Comparison of ENCODE assay signal across 8 cellular contexts in genomic region chr5:140042551-140043507, GRCh38. TPM values are rescaled to one million over a fixed set of nuclear protein-coding genes. Genes with fewer than 3 reads are reported as not detected.
DNase-seq lines count a peak whose midpoint lies in the region; TF ChIP-seq lines count a peak whose summit lies in the region.

NRG2 (minus strand) TSS chr5:140043299.

- no peak within 1 kb of the TSS for H3K27ac Mint-ChIP-seq in H9

- H3K27ac ChIP-seq in H9 (ENCODE audit: insufficient read length, low read depth, low read length) (no peak within 1 kb of the TSS), MM.1S (ENCODE audit: low read length) (no peak within 1 kb of the TSS), WERI-Rb-1 (peak within 1 kb of the TSS; percentile 43; the same call in 1 of the 2 replicates), spleen (peak within 1 kb of the TSS in 7 of 8 donors; percentile 63 to 81 (median 76))

- peaks cover 0 to 2% (median 0%) of the 10 kb centered on the region in 3 experiments; a peak in 1 of 7 replicates for H3K36me3 Mint-ChIP-seq in H9 (ENCODE audit: insufficient read depth in 1 of 3, low read depth in 3 of 3)

- no peak within 1 kb of the TSS for H3K56ac ChIP-seq in H9 (ENCODE audit: insufficient read length, low read depth, low read length)

- H3F3A ChIP-seq in MM.1S (ENCODE audit: insufficient read depth, low read length): peaks cover 23% of the 10 kb centered on the region

- no peak within 1 kb of the TSS for H2BK5ac ChIP-seq in H9 (ENCODE audit: insufficient read length, low read length)

- no peaks in the 10 kb centered on the region for H3K9me2 ChIP-seq in MM.1S (replicated peaks; ENCODE audit: insufficient read depth, low read length)

- DNase-seq in H9 (peak; percentile 89), MM.1S (peak; percentile 60), WERI-Rb-1 (peak; percentile 87), cardiac fibroblast (ENCODE audit: low read depth in 2 of 2) (peak; percentile 45 to 53), inferior parietal cortex (ENCODE audit: extremely low spot score) (peak; percentile 67), spleen (peak; percentile 88), mesenteric fat pad (ENCODE audit: low spot score) (no peak)

- no peak for TF ChIP-seq POLR2A in spleen (IDR thresholded peaks at IDR 0.05)

- no peak within 1 kb of the TSS for H2BK15ac ChIP-seq in H9 (ENCODE audit: low read depth, low read length)

- H3T11ph ChIP-seq in H9 (ENCODE audit: low read length): no peak within 1 kb of the TSS

- WGBS in H9 (ENCODE audit: extremely low coverage, insufficient read length, low lambda C conversion rate): no CpG with 5 or more reads among the region's 91 CpGs
- 1 to 3% (median 1%) methylated on average over 15 to 91 of the region's 91 CpGs for WGBS in spleen, 5 donors

- H3K18ac ChIP-seq in H9 (ENCODE audit: insufficient read length, low read depth, low read length): no peak within 1 kb of the TSS

- H3K9ac ChIP-seq in H9 (ENCODE audit: extremely low read depth, insufficient read length, low read length): no peak within 1 kb of the TSS
- H3K9ac ChIP-seq in MM.1S (ENCODE audit: low read length): peak within 1 kb of the TSS; percentile 12; the same call in 1 of the 2 replicates

- no peak within 1 kb of the TSS for H2BK120ac ChIP-seq in H9 (ENCODE audit: low read depth, low read length, poor library complexity, severe bottlenecking)

- no peak within 1 kb of the TSS for H3K23ac ChIP-seq in H9 (ENCODE audit: insufficient read length, low read depth, low read length)

- peaks cover 0 to 4% of the 10 kb centered on the region in 2 experiments; a peak in 2 of 5 replicates for H3K9me3 Mint-ChIP-seq in H9

- H2BK12ac ChIP-seq in H9 (ENCODE audit: insufficient read length, low read depth, low read length): no peak within 1 kb of the TSS

- no peak within 1 kb of the TSS for H2BK20ac ChIP-seq in H9 (ENCODE audit: low read depth, low read length, poor library complexity, severe bottlenecking)

- H4K91ac ChIP-seq in H9 (ENCODE audit: insufficient read length, low read depth, low read length): no peak within 1 kb of the TSS

- intact Hi-C loops in spleen (cut with DNase I; ENCODE audit: low total_unique reads): no loop called here

- peaks cover 95% of the 10 kb centered on the region for H3K27me3 Mint-ChIP-seq in H9 (ENCODE audit: low read depth)

- H3K27me3 ChIP-seq in H9 (ENCODE audit: insufficient read depth, low read length): peaks cover 29% of the 10 kb centered on the region; the same call in 1 of the 2 replicates
- H3K27me3 ChIP-seq in MM.1S (replicated peaks; ENCODE audit: insufficient read depth, low read length): no peaks in the 10 kb centered on the region; the same call in 1 of the 2 replicates
- no peaks in the 10 kb centered on the region for H3K27me3 ChIP-seq in WERI-Rb-1 (ENCODE audit: insufficient read depth, low read depth, severe bottlenecking)
- H3K27me3 ChIP-seq in spleen (replicated peaks in 1 of 7): peaks cover 3 to 74% (median 29%) of the 10 kb centered on the region in 7 donors

- H2AFZ ChIP-seq in H9 (ENCODE audit: low read length) (no peak within 1 kb of the TSS), MM.1S (ENCODE audit: low read length) (peak within 1 kb of the TSS; percentile 83)

- peaks cover 13% of the 10 kb centered on the region for H3K23me2 ChIP-seq in H9 (ENCODE audit: insufficient read length, low read depth, low read length, poor library complexity, severe bottlenecking)

- no peaks in the 10 kb centered on the region for H3K36me3 ChIP-seq in MM.1S (replicated peaks; ENCODE audit: insufficient read depth, low read length)
- no peaks in the 10 kb centered on the region for H3K36me3 ChIP-seq in WERI-Rb-1
- H3K36me3 ChIP-seq in spleen: no peaks in the 10 kb centered on the region

- H3K4me2 ChIP-seq in H9 (ENCODE audit: insufficient read depth, insufficient read length, low read length) (peak within 1 kb of the TSS; percentile 42), MM.1S (ENCODE audit: low read depth, low read length) (peak within 1 kb of the TSS; percentile 95)

- H4K5ac ChIP-seq in H9 (ENCODE audit: insufficient read length, low read depth, low read length): no peak within 1 kb of the TSS

- peak within 1 kb of the TSS; percentile 83 for H3K4me3 ChIP-seq in GM08714 (ENCODE audit: low read length)
- peak within 1 kb of the TSS; percentile 83 for H3K4me3 ChIP-seq in MM.1S (ENCODE audit: low read length)
- H3K4me3 ChIP-seq in WERI-Rb-1 (ENCODE audit: low read depth, low read length): peak within 1 kb of the TSS; percentile 72
- H3K4me3 ChIP-seq in cardiac fibroblast (replicated peaks in 1 of 2; ENCODE audit: low read depth in 2 of 2, low read length in 2 of 2): peak within 1 kb of the TSS; percentile 60 to 62
- peak within 1 kb of the TSS; percentile 43 to 76 (median 62) for H3K4me3 ChIP-seq in spleen

- H3K4me3 Mint-ChIP-seq in H9: peak within 1 kb of the TSS; percentile 65 to 83

- H4K20me1 ChIP-seq in H9 (ENCODE audit: control insufficient read depth, insufficient read depth, insufficient read length) (no peaks in the 10 kb centered on the region), MM.1S (ENCODE audit: insufficient read depth, low read length) (no peaks in the 10 kb centered on the region)

- H3K4me1 Mint-ChIP-seq in H9: peaks cover 15 to 25% of the 10 kb centered on the region in 2 experiments

- H3K4ac ChIP-seq in H9 (ENCODE audit: low read depth, low read length): no peak within 1 kb of the TSS

- H4K8ac ChIP-seq in H9 (replicated peaks; ENCODE audit: insufficient read length, low read depth, low read length): no peak within 1 kb of the TSS

- no peak within 1 kb of the TSS for H2AK5ac ChIP-seq in H9 (ENCODE audit: insufficient read length, low read length)

- peak; percentile 66 for TF ChIP-seq CTCF in H9 (conservative IDR thresholded peaks at IDR 0.05)
- TF ChIP-seq CTCF in MM.1S (IDR thresholded peaks at IDR 0.05; ENCODE audit: low read length): peak; percentile 63
- peak; percentile 77 for TF ChIP-seq CTCF in WERI-Rb-1 (IDR thresholded peaks at IDR 0.05; ENCODE audit: low read depth, low read length)
- TF ChIP-seq CTCF in cardiac fibroblast (IDR thresholded peaks at IDR 0.05; ENCODE audit: low read depth, low read length): peak; percentile 58
- TF ChIP-seq CTCF in spleen (IDR thresholded peaks at IDR 0.05 in 8 of 11, conservative IDR thresholded peaks at IDR 0.05 in 3 of 11): peak; percentile 33 to 67 (median 57)

- H3K79me1 ChIP-seq in H9 (ENCODE audit: insufficient read depth, low read depth, low read length, poor library complexity, severe bottlenecking): no peaks in the 10 kb centered on the region

- no peaks in the 10 kb centered on the region for H3K79me2 ChIP-seq in H9 (ENCODE audit: insufficient read depth, low read length)
- no peaks in the 10 kb centered on the region for H3K79me2 ChIP-seq in MM.1S (ENCODE audit: low read length)

- H3K4me1 ChIP-seq in H9 (ENCODE audit: insufficient read depth, low read length) (no peaks in the 10 kb centered on the region), MM.1S (ENCODE audit: low read length) (peaks cover 29% of the 10 kb centered on the region), spleen (peaks cover 20 to 69% (median 54%) of the 10 kb centered on the region in 6 donors)

- no peak within 1 kb of the TSS; the same call in 1 of the 2 replicates for H3K14ac ChIP-seq in H9 (ENCODE audit: insufficient read depth, low read length)

- H3K9me3 ChIP-seq in H9 (ENCODE audit: control insufficient read depth, low read depth, low read length) (no peaks in the 10 kb centered on the region), MM.1S (replicated peaks; ENCODE audit: insufficient read depth, low read length) (no peaks in the 10 kb centered on the region), WERI-Rb-1 (ENCODE audit: severe bottlenecking) (no peaks in the 10 kb centered on the region), spleen (no peaks in the 10 kb centered on the region)

RNA-seq across cellular contexts. Expression of gene NRG2, which starts in this region (rescaled TPM):
- 0.13 TPM in 1 of 2 replicates, not detected in the other for total RNA-seq in H9 (2021)
- 1 to 10 TPM; 3.5 to 7.7 (median 6.7) TPM for total RNA-seq in spleen
- polyA plus RNA-seq in spleen: 1 to 10 TPM in 1 of 3 donors, under 1 TPM in 2; 0.83 to 2.1 (median 0.96) TPM
- 5.7 TPM for total RNA-seq in mesenteric fat pad

Comparison
In these comparisons a context has a peak if more than half of its experiments do, and no peak if none do; other contexts are left out.
1. Peak in DNase-seq and H3K4me2 ChIP-seq in H9; RNA of the gene not detected or under 1 TPM.
2. H3K27ac ChIP-seq: peak in WERI-Rb-1 (single experiment) and spleen (7 of 8); none in H9 (single experiment) and MM.1S (single experiment).
3. Peak in every context shown above with its lines, with median percentiles within 50 percentile points of each other: H3K4me3 ChIP-seq and CTCF ChIP-seq.